Comparison of ENCODE assay signal across 8 cellular contexts in genomic region chr5:56900858-56901578, GRCh38. TPM values are rescaled to one million over a fixed set of nuclear protein-coding genes. Genes with fewer than 3 reads are reported as not detected.
A peak's percentile ranks its signal among the peaks of the same experiment; 100 is the strongest.
DNase-seq lines count a peak whose midpoint lies in the region; ATAC-seq and TF ChIP-seq lines count a peak whose summit lies in the region.

No MANE protein-coding gene starts in this region.

- 36 to 41% methylated on average over 3 of the region's 3 CpGs for WGBS in aorta, 2 donors

- H3K4me1 Mint-ChIP-seq in activated naive CD4-positive, alpha-beta T cell treated with anti-CD3 and anti-CD28 coated beads, Interleukin-2, amount 10 ng/mL, durations not matched to agents 7 days and 5 days = no peaks in the 10 kb centered on the region

- H3K4me3 ChIP-seq in choroid plexus epithelial cell (ENCODE audit: low read depth, low read length) = no peak overlapping the region
- no peak overlapping the region for H3K4me3 ChIP-seq in lower lobe of right lung
- no peak overlapping the region for H3K4me3 ChIP-seq in aorta (ENCODE audit: low read length in 2 of 2)

- no peaks in the 10 kb centered on the region for H3K9me3 Mint-ChIP-seq in activated naive CD4-positive, alpha-beta T cell treated with anti-CD3 and anti-CD28 coated beads, Interleukin-2, amount 10 ng/mL, durations not matched to agents 7 days and 5 days

- TF ChIP-seq CTCF in choroid plexus epithelial cell (conservative IDR thresholded peaks at IDR 0.05; ENCODE audit: low read depth, low read length) (peak; percentile 76), lower lobe of right lung (IDR thresholded peaks at IDR 0.05) (peak; percentile 81)

- H3K27me3 Mint-ChIP-seq in activated naive CD4-positive, alpha-beta T cell treated with anti-CD3 and anti-CD28 coated beads, Interleukin-2, amount 10 ng/mL, durations not matched to agents 7 days and 5 days = peaks cover 20% of the 10 kb centered on the region

- H3K4me3 Mint-ChIP-seq in activated naive CD4-positive, alpha-beta T cell treated with anti-CD3 and anti-CD28 coated beads, Interleukin-2, amount 10 ng/mL, durations not matched to agents 7 days and 5 days = no peak overlapping the region

- H3K36me3 Mint-ChIP-seq in activated naive CD4-positive, alpha-beta T cell treated with anti-CD3 and anti-CD28 coated beads, Interleukin-2, amount 10 ng/mL, durations not matched to agents 7 days and 5 days = peaks cover 11% of the 10 kb centered on the region

- ATAC-seq in lower lobe of right lung = peak; percentile 69 to 73
- peak; percentile 78 for ATAC-seq in aorta (ENCODE audit: low FRiP score)
- ATAC-seq in GM18858 (IDR thresholded peaks at IDR 0.05; ENCODE audit: unreplicated experiment) = no peak

- H3K36me3 ChIP-seq in lower lobe of right lung = no peaks in the 10 kb centered on the region
- H3K36me3 ChIP-seq in aorta (ENCODE audit: control insufficient read depth in 1 of 2, insufficient read depth in 2 of 2, low read length in 1 of 2) = no peaks in the 10 kb centered on the region

- intact Hi-C loops in lower lobe of right lung (cut with DNase I) = no loop called here
- intact Hi-C loops in aorta (cut with DNase I) = loop anchor here (5.0 kb wide), 1 partner anchor 321 kb away; no protein-coding TSS in a partner anchor

- peak; percentile 36 for DNase-seq in activated naive CD4-positive, alpha-beta T cell treated with anti-CD3 and anti-CD28 coated beads, Interleukin-2, amount 10 ng/mL, durations not matched to agents 7 days and 5 days
- no peak for DNase-seq in activated naive CD4-positive, alpha-beta T cell treated with Interleukin-2 at 50 U/mL for 16 hours
- DNase-seq in HT-29 (ENCODE audit: low spot score) (peak; percentile 86), SHP77 (lab: John Stamatoyannopoulos, UW) (peak; percentile 26 to 45), choroid plexus epithelial cell (ENCODE audit: low read depth) (peak; percentile 55), lower lobe of right lung (no peak), aorta (no peak)

- H3K9me3 ChIP-seq in lower lobe of right lung (no peaks in the 10 kb centered on the region), aorta (ENCODE audit: control insufficient read depth, low read length) (no peaks in the 10 kb centered on the region)

- H3K27ac Mint-ChIP-seq in activated naive CD4-positive, alpha-beta T cell treated with anti-CD3 and anti-CD28 coated beads, Interleukin-2, amount 10 ng/mL, durations not matched to agents 7 days and 5 days = no peak overlapping the region

- CTCF ChIA-PET in activated naive CD4-positive, alpha-beta T cell treated with anti-CD3 and anti-CD28 coated beads, Interleukin-2, amount 10 ng/mL, durations not matched to agents 7 days and 5 days (lab: Charles Lee) = interaction anchor here (0.6 to 7.5 kb wide), 17 partner anchors 9 to 629 kb away, joined by 3 to 64 read pairs (median 4); no protein-coding TSS in a partner anchor

- H3K4me1 ChIP-seq in lower lobe of right lung (no peaks in the 10 kb centered on the region), aorta (ENCODE audit: control insufficient read depth in 1 of 2, insufficient read depth in 2 of 2, low read length in 2 of 2) (no peaks in the 10 kb centered on the region)

- no peak overlapping the region for H3K27ac ChIP-seq in lower lobe of right lung
- H3K27ac ChIP-seq in aorta (ENCODE audit: low read depth in 1 of 2, low read length in 2 of 2) = no peak overlapping the region

- H3K27me3 ChIP-seq in lower lobe of right lung (ENCODE audit: low read depth) (no peaks in the 10 kb centered on the region), aorta (ENCODE audit: control insufficient read depth in 1 of 2, insufficient read depth in 2 of 2, low read length in 1 of 2) (peaks cover 0 to 1% of the 10 kb centered on the region in 2 donors)

RNA-seq across cellular contexts. Expression of gene SETD9, which starts 8.4 kb away (rescaled TPM):
- 6.9 and 7.0 TPM in 2 replicates for total RNA-seq in HT-29 (2014; rRNA removed; shearing (Covaris generic))
- total RNA-seq in lower lobe of right lung = 9.1 TPM
- 1 to 10 TPM; 8.1 to 8.6 TPM for total RNA-seq in aorta
- 10 to 100 TPM in 1 of 2 donors, 1 to 10 TPM in 1; 9.1 to 11.1 TPM for polyA plus RNA-seq in aorta

RNA-seq across cellular contexts. Expression of gene MIER3, which starts 50.9 kb away (rescaled TPM):
- 8.6 and 15.2 TPM in 2 replicates for total RNA-seq in HT-29 (2014; rRNA removed; shearing (Covaris generic))
- total RNA-seq in lower lobe of right lung (20.1 TPM), aorta (10 to 100 TPM; 20.7 to 27.2 TPM)
- polyA plus RNA-seq in aorta = 1 to 10 TPM; 8.1 to 8.3 TPM

Comparison
In these comparisons a context has a peak if more than half of its experiments do, and no peak if none do; other contexts are left out.
1. DNase-seq: peak in activated naive CD4-positive, alpha-beta T cell treated with anti-CD3 and anti-CD28 coated beads, Interleukin-2, amount 10 ng/mL, durations not matched to agents 7 days and 5 days (single experiment), HT-29 (single experiment), SHP77 (2 of 2) and choroid plexus epithelial cell (single experiment); none in activated naive CD4-positive, alpha-beta T cell treated with Interleukin-2 at 50 U/mL for 16 hours (single experiment), lower lobe of right lung (single experiment) and aorta (0 of 2).